12 cellular contexts compared by ENCODE assay signal in genomic region chr10:131728829-131729228, GRCh38.
"Had no signal": no experiment of that assay in that cellular context is flagged by ENCODE, and none has a peak within 500 bp of the region (broad histone marks: within the 10 kb centered on the region; RNA-seq: fewer than 3 reads in every experiment).

No MANE protein-coding gene starts in this region.

- H3K36me3 ChIP-seq: left ventricle myocardium inferior, tibial artery had no signal

- H3K4me3 Mint-ChIP-seq: stimulated activated effector memory CD8-positive, alpha-beta T cell treated with anti-CD3 and anti-CD28 coated beads, Interleukin-12 subunit alpha, Interleukin-12 subunit beta, amount 100 ng/mL, for 72 hours; WTC11 had no signal

- H3K27ac Mint-ChIP-seq: activated T-helper 2 cell treated with anti-CD3 and anti-CD28 coated beads, Interferon-gamma antibody, Interleukin-2, Interleukin-4, amounts not matched to agents 10 μg/mL and 5 μg/mL and 100 μg/mL, durations not matched to agents 14 hours and 24 hours and 36 hours; stimulated activated effector memory CD8-positive, alpha-beta T cell treated with anti-CD3 and anti-CD28 coated beads, Interleukin-12 subunit alpha, Interleukin-12 subunit beta, amount 100 ng/mL, for 72 hours; WTC11 had no signal

- H3K9me3 Mint-ChIP-seq: activated T-helper 2 cell treated with anti-CD3 and anti-CD28 coated beads, Interferon-gamma antibody, Interleukin-2, Interleukin-4, amounts not matched to agents 10 μg/mL and 5 μg/mL and 100 μg/mL, durations not matched to agents 14 hours and 24 hours and 36 hours; stimulated activated effector memory CD8-positive, alpha-beta T cell treated with anti-CD3 and anti-CD28 coated beads, Interleukin-12 subunit alpha, Interleukin-12 subunit beta, amount 100 ng/mL, for 72 hours had no signal

- H3K27ac ChIP-seq: dorsolateral prefrontal cortex, left ventricle myocardium inferior, tibial artery had no signal

- DNase-seq: activated CD4-positive, alpha-beta T cell treated with anti-CD3 and anti-CD28 coated beads for 4 hours; activated naive CD4-positive, alpha-beta T cell treated with anti-CD3 and anti-CD28 coated beads, Interleukin-2, amount 50 U/mL, for 16 hours; activated T-cell treated with anti-CD3 and anti-CD28 coated beads, Interleukin-2, amount 50 U/mL, for 1 hour; kidney; left ventricle myocardium inferior; T-helper 2 cell; tibial artery had no signal

- H3K4me3 ChIP-seq: dorsolateral prefrontal cortex, left ventricle myocardium inferior, tibial artery had no signal

- ATAC-seq: esophagus mucosa; stimulated activated effector memory CD8-positive, alpha-beta T cell treated with anti-CD3 and anti-CD28 coated beads, Interleukin-12 subunit alpha, Interleukin-12 subunit beta, amount 100 ng/mL, for 72 hours; WTC11 had no signal

- H3K27me3 ChIP-seq: tibial artery had no signal
